Comparison of ENCODE assay signal across 8 cellular contexts in the genomic region with DNA sequence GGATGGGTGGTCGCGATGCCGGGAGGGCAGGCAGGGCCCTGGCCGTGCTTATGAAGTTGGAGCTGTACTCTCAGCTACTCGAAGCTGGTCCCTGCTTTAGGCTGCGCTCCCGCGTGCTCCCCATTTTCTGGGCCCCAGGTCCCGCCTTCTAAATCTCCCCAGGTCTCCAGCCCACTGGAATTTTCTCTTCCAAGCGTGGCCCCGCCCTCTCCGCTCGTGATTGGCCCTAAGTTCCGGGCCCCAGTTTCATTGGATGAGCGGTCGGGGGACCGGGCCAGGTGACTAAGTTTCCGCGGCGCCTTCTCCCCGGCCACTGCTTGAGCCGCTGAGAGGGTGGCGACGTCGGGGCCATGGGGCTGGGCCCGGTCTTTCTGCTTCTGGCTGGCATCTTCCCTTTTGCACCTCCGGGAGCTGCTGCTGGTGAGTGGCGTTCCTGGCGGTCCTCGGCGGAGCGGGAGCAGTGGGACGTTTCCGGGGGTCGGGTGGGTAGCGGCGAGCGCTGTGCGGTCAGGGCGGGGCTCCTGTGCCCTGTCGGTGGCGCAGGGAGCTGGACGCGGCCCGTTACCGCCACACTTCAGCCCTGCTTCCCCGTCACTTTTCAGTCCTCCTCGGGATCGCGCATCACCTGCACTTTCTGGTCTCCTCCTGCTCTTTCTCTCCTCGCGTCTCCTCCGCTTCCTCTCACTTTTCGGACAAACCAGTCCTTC. TPM values are rescaled to one million over a fixed set of nuclear protein-coding genes. Genes with fewer than 3 reads are reported as not detected.
DNase-seq lines count a peak whose midpoint lies in the region; ATAC-seq and TF ChIP-seq lines count a peak whose summit lies in the region.

A gene (plus strand): TSS at position 313 of the 707 bp plus-strand sequence. CDS start 38 bp downstream, at position 351.

- DNase-seq in DMS53 treated with DMSO at 0.1 percent for 48 hours (lab: John Stamatoyannopoulos, UW; ENCODE audit: unreplicated experiment) (peak; percentile 89), H4 (ENCODE audit: low spot score) (peak; percentile 87), NCI-H1930 (lab: John Stamatoyannopoulos, UW) (peak; percentile 29 to 40), lung (ENCODE audit: low spot score) (peak; percentile 94), NCI-H1694 (lab: John Stamatoyannopoulos, UW) (no peak)
- peak; percentile 77 for DNase-seq in activated CD8-positive, alpha-beta T cell treated with anti-CD3 and anti-CD28 coated beads, Interleukin-2, amount 10 ng/mL, durations not matched to agents 7 days and 5 days
- peak; percentile 67 for DNase-seq in effector CD8-positive, alpha-beta T cell (lab: John Stamatoyannopoulos, UW)
- peak; percentile 58 to 66 for DNase-seq in stimulated activated CD4-positive, alpha-beta T cell treated with anti-CD3 and anti-CD28 coated beads, Interleukin-4, amount 100 ng/mL, for 48 hours (ENCODE audit: low read depth in 2 of 2)

- no peaks in the 10 kb centered on the region for H3K27me3 ChIP-seq in lung (ENCODE audit: control insufficient read depth, insufficient read depth)

- POLR2A ChIA-PET in activated CD8-positive, alpha-beta T cell treated with anti-CD3 and anti-CD28 coated beads, Interleukin-2, amount 10 ng/mL, durations not matched to agents 7 days and 5 days (lab: Charles Lee), result interaction anchor here (0.6 to 1.9 kb wide), 6 partner anchors 50 to 206 kb away, joined by 3 to 7 read pairs (median 3); no protein-coding TSS in a partner anchor

- no peaks in the 10 kb centered on the region for H3K27me3 Mint-ChIP-seq in activated CD8-positive, alpha-beta T cell treated with anti-CD3 and anti-CD28 coated beads, Interleukin-2, amount 10 ng/mL, durations not matched to agents 7 days and 5 days (ENCODE audit: low read depth)

- H3K27ac Mint-ChIP-seq in activated CD8-positive, alpha-beta T cell treated with anti-CD3 and anti-CD28 coated beads, Interleukin-2, amount 10 ng/mL, durations not matched to agents 7 days and 5 days, result peak within 1 kb of the TSS; percentile 64

- H3K4me1 ChIP-seq in lung (ENCODE audit: control insufficient read depth in 2 of 2, insufficient read depth in 2 of 2, low read length in 2 of 2), result peaks cover 10% of the 10 kb centered on the region in 2 donors

- H3K4me3 ChIP-seq in lung, result peak within 1 kb of the TSS; percentile 63

- no peaks in the 10 kb centered on the region for H3K9me3 ChIP-seq in lung (ENCODE audit: control insufficient read depth in 2 of 2, insufficient read depth in 1 of 2, low read length in 1 of 2)

- H3K36me3 ChIP-seq in lung (ENCODE audit: control insufficient read depth in 2 of 2, insufficient read depth in 2 of 2, low read length in 2 of 2), result no peaks in the 10 kb centered on the region

- WGBS in lung, 2 donors, result 1% methylated on average over 51 to 54 of the region's 54 CpGs

- peak; percentile 65 for ATAC-seq in activated CD8-positive, alpha-beta T cell treated with anti-CD3 and anti-CD28 coated beads, Interleukin-2, amount 10 ng/mL, durations not matched to agents 7 days and 5 days
- peak; percentile 85 for ATAC-seq in lung (ENCODE audit: insufficient read depth, low FRiP score)

- H3K36me3 Mint-ChIP-seq in activated CD8-positive, alpha-beta T cell treated with anti-CD3 and anti-CD28 coated beads, Interleukin-2, amount 10 ng/mL, durations not matched to agents 7 days and 5 days (ENCODE audit: low read depth), result peaks cover 20% of the 10 kb centered on the region

- no peaks in the 10 kb centered on the region for H3K9me3 Mint-ChIP-seq in activated CD8-positive, alpha-beta T cell treated with anti-CD3 and anti-CD28 coated beads, Interleukin-2, amount 10 ng/mL, durations not matched to agents 7 days and 5 days (ENCODE audit: insufficient read depth)

- peak within 1 kb of the TSS; percentile 94 to 99 for H3K27ac ChIP-seq in lung (ENCODE audit: low read depth in 1 of 2, low read length in 1 of 2)

- CTCF ChIA-PET in activated CD8-positive, alpha-beta T cell treated with anti-CD3 and anti-CD28 coated beads, Interleukin-2, amount 10 ng/mL, durations not matched to agents 7 days and 5 days (lab: Charles Lee), result interaction anchor here (1.3 to 7.9 kb wide), 3 partner anchors 37 to 45 kb away, joined by 3 to 93 read pairs (median 5); no protein-coding TSS in a partner anchor

- peaks cover 58% of the 10 kb centered on the region for H3K4me1 Mint-ChIP-seq in activated CD8-positive, alpha-beta T cell treated with anti-CD3 and anti-CD28 coated beads, Interleukin-2, amount 10 ng/mL, durations not matched to agents 7 days and 5 days (ENCODE audit: low read depth)

- no peak for TF ChIP-seq CTCF in lung (IDR thresholded peaks at IDR 0.05; ENCODE audit: control extremely low read depth, extremely low read depth)

- peak within 1 kb of the TSS; percentile 81 for H3K4me3 Mint-ChIP-seq in activated CD8-positive, alpha-beta T cell treated with anti-CD3 and anti-CD28 coated beads, Interleukin-2, amount 10 ng/mL, durations not matched to agents 7 days and 5 days

RNA-seq across cellular contexts. Expression of the gene that starts here (rescaled TPM):
- 65.8 and 75.4 TPM in 2 replicates for total RNA-seq in H4 (2014; rRNA removed; shearing (Covaris generic))
- 1 to 10 TPM; 8.7 to 9.0 TPM for total RNA-seq in activated CD8-positive, alpha-beta T cell treated with anti-CD3 and anti-CD28 coated beads, Interleukin-2, amount 10 ng/mL, durations not matched to agents 7 days and 5 days
- total RNA-seq in lung, result 10 to 100 TPM; 16.5 to 48.2 TPM
- 10 to 100 TPM; 27.7 to 28.0 TPM for polyA plus RNA-seq in lung
